Comparison of ENCODE assay signal across 13 cellular contexts in the genomic region with DNA sequence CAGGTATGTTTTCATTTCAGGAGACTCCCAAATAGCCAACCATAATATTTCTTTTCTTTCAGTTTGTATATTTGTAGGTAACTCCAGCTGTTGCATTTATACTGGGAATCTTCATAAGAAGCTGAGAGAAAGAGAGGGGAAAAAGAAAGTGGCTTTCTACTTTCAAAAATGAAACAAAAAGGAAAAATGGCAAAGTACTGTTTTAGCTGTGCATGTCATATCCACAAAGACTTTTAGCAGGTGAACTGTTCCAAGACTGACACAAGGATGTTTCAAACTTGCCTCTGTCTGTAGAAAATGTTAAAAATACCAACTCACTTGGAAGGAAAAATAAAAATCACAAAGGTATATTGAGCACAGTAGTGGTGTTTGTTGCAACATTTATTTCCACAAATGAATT. TPM values are rescaled to one million over a fixed set of nuclear protein-coding genes. Genes with fewer than 3 reads are reported as not detected.
DNase-seq lines count a peak whose midpoint lies in the region; ATAC-seq and TF ChIP-seq lines count a peak whose summit lies in the region.
"Had no signal": no experiment of that assay in that cellular context is flagged by ENCODE, and none has a peak within 500 bp of the region (broad histone marks: within the 10 kb centered on the region; RNA-seq: fewer than 3 reads in every experiment).

No MANE protein-coding gene starts in this region.

- H3K9ac ChIP-seq in OCI-LY1 (ENCODE audit: low read length) = no peak overlapping the region

- H4K20me1 ChIP-seq in OCI-LY1 (ENCODE audit: insufficient read depth, low read length) = no peaks in the 10 kb centered on the region

- TF ChIP-seq CTCF in OCI-LY1 (IDR thresholded peaks at IDR 0.05; ENCODE audit: low read length) (no peak), prostate gland (IDR thresholded peaks at IDR 0.05) (no peak), glutamatergic neuron (IDR thresholded peaks at IDR 0.05; ENCODE audit: partially characterized antibody, unreplicated experiment) (no peak)

- H3K4me3 ChIP-seq in OCI-LY1 (ENCODE audit: low read depth, low read length, poor library complexity, severe bottlenecking) (no peak overlapping the region), prostate gland (no peak overlapping the region)
- H3K4me3 ChIP-seq: body of pancreas, sigmoid colon had no signal

- H2AFZ ChIP-seq in OCI-LY1 (ENCODE audit: low read length) = no peak overlapping the region

- H3K27me3 Mint-ChIP-seq in activated naive CD4-positive, alpha-beta T cell treated with anti-CD3 and anti-CD28 coated beads, Interleukin-2, amount 50 U/mL, for 24 hours = no peaks in the 10 kb centered on the region
- no peaks in the 10 kb centered on the region for H3K27me3 Mint-ChIP-seq in activated naive CD8-positive, alpha-beta T cell treated with anti-CD3 and anti-CD28 coated beads, Interleukin-2, amount 10 ng/mL, durations not matched to agents 7 days and 5 days
- H3K27me3 Mint-ChIP-seq in stimulated activated memory B cell treated with anti-CD40 and anti-IgM and Interleukin-4, amounts not matched to agents 10 μg/mL and 1 μg/mL and 100 μg/mL, for 72 hours = no peaks in the 10 kb centered on the region
- H3K27me3 Mint-ChIP-seq in glutamatergic neuron (ENCODE audit: unreplicated experiment) = no peaks in the 10 kb centered on the region

- H3K4me2 ChIP-seq in OCI-LY1 (ENCODE audit: low read length) = no peak overlapping the region

- H3K79me2 ChIP-seq in OCI-LY1 (ENCODE audit: insufficient read depth, low read length) = 0 out of 2 replicates have a peak, but pooled peaks cover 4% of the 10 kb centered on the region

- no peaks in the 10 kb centered on the region for H3K9me2 ChIP-seq in OCI-LY1 (ENCODE audit: low read depth, low read length)

- no peaks in the 10 kb centered on the region for H3K9me3 Mint-ChIP-seq in activated naive CD4-positive, alpha-beta T cell treated with anti-CD3 and anti-CD28 coated beads, Interleukin-2, amount 50 U/mL, for 24 hours
- H3K9me3 Mint-ChIP-seq in activated naive CD8-positive, alpha-beta T cell treated with anti-CD3 and anti-CD28 coated beads, Interleukin-2, amount 10 ng/mL, durations not matched to agents 7 days and 5 days = no peaks in the 10 kb centered on the region
- H3K9me3 Mint-ChIP-seq in stimulated activated memory B cell treated with anti-CD40 and anti-IgM and Interleukin-4, amounts not matched to agents 10 μg/mL and 1 μg/mL and 100 μg/mL, for 72 hours = no peaks in the 10 kb centered on the region
- H3K9me3 Mint-ChIP-seq in glutamatergic neuron (ENCODE audit: unreplicated experiment) = no peaks in the 10 kb centered on the region

- H3K4me1 ChIP-seq in OCI-LY1 (ENCODE audit: insufficient read depth, low read length, severe bottlenecking) (peaks cover 54% of the 10 kb centered on the region), prostate gland (replicated peaks) (no peaks in the 10 kb centered on the region)

- peaks cover 33% of the 10 kb centered on the region; the same call in 1 of the 2 replicates for H3K36me3 ChIP-seq in OCI-LY1 (ENCODE audit: insufficient read depth, low read length)
- no peaks in the 10 kb centered on the region for H3K36me3 ChIP-seq in prostate gland
- H3K36me3 ChIP-seq: sigmoid colon had no signal

- peak overlapping the region; percentile 74 for H3K27ac Mint-ChIP-seq in activated naive CD4-positive, alpha-beta T cell treated with anti-CD3 and anti-CD28 coated beads, Interleukin-2, amount 50 U/mL, for 24 hours
- H3K27ac Mint-ChIP-seq in activated naive CD8-positive, alpha-beta T cell treated with anti-CD3 and anti-CD28 coated beads, Interleukin-2, amount 10 ng/mL, durations not matched to agents 7 days and 5 days = peak overlapping the region; percentile 78
- H3K27ac Mint-ChIP-seq in stimulated activated memory B cell treated with anti-CD40 and anti-IgM and Interleukin-4, amounts not matched to agents 10 μg/mL and 1 μg/mL and 100 μg/mL, for 72 hours = peak overlapping the region; percentile 46
- H3K27ac Mint-ChIP-seq in glutamatergic neuron (ENCODE audit: unreplicated experiment) = no peak overlapping the region

- H3K27ac ChIP-seq in OCI-LY1 (ENCODE audit: low read depth, low read length, poor library complexity, severe bottlenecking) (peak overlapping the region; percentile 54), prostate gland (no peak overlapping the region)
- H3K27ac ChIP-seq: body of pancreas, epithelial cell of prostate, sigmoid colon had no signal

- POLR2A ChIA-PET in activated naive CD8-positive, alpha-beta T cell treated with anti-CD3 and anti-CD28 coated beads, Interleukin-2, amount 10 ng/mL, durations not matched to agents 7 days and 5 days (lab: Charles Lee) = interaction anchor here (0.6 to 1.6 kb wide), 2 partner anchors 42 to 920 kb away, joined by 3 to 8 read pairs; a partner anchor contains a TSS

- peak; percentile 63 for ATAC-seq in activated naive CD8-positive, alpha-beta T cell treated with anti-CD3 and anti-CD28 coated beads, Interleukin-2, amount 10 ng/mL, durations not matched to agents 7 days and 5 days (ENCODE audit: low read depth)
- ATAC-seq in stimulated activated memory B cell treated with anti-CD40 and anti-IgM and Interleukin-4, amounts not matched to agents 10 μg/mL and 1 μg/mL and 100 μg/mL, for 72 hours = no peak
- ATAC-seq: body of pancreas had no signal

- H3K4me1 Mint-ChIP-seq in activated naive CD4-positive, alpha-beta T cell treated with anti-CD3 and anti-CD28 coated beads, Interleukin-2, amount 50 U/mL, for 24 hours = peaks cover 42% of the 10 kb centered on the region
- H3K4me1 Mint-ChIP-seq in activated naive CD8-positive, alpha-beta T cell treated with anti-CD3 and anti-CD28 coated beads, Interleukin-2, amount 10 ng/mL, durations not matched to agents 7 days and 5 days = peaks cover 15% of the 10 kb centered on the region
- peaks cover 36% of the 10 kb centered on the region for H3K4me1 Mint-ChIP-seq in stimulated activated memory B cell treated with anti-CD40 and anti-IgM and Interleukin-4, amounts not matched to agents 10 μg/mL and 1 μg/mL and 100 μg/mL, for 72 hours
- peaks cover 22% of the 10 kb centered on the region for H3K4me1 Mint-ChIP-seq in glutamatergic neuron (ENCODE audit: low read depth, unreplicated experiment)

- H3K27me3 ChIP-seq in OCI-LY1 (ENCODE audit: insufficient read depth, low read length) = no peaks in the 10 kb centered on the region
- H3K27me3 ChIP-seq in prostate gland (replicated peaks; ENCODE audit: insufficient read depth) = no peaks in the 10 kb centered on the region
- H3K27me3 ChIP-seq: body of pancreas, sigmoid colon had no signal

- H3F3A ChIP-seq in OCI-LY1 (ENCODE audit: insufficient read depth, low read length) = no peaks in the 10 kb centered on the region

- no peak for TF ChIP-seq POLR2A in prostate gland (IDR thresholded peaks at IDR 0.05)

- intact Hi-C loops in prostate gland (cut with DNase I) = no loop called here

- no peak for DNase-seq in activated naive CD4-positive, alpha-beta T cell (lab: John Stamatoyannopoulos, UW)
- no peak for DNase-seq in activated naive CD8-positive, alpha-beta T cell treated with anti-CD3 and anti-CD28 coated beads, Interleukin-2, amount 10 ng/mL, durations not matched to agents 7 days and 5 days
- no peak for DNase-seq in prostate gland (ENCODE audit: low spot score)
- no peak for DNase-seq in glutamatergic neuron
- no peak for DNase-seq in stimulated activated CD4-positive, alpha-beta T cell treated with anti-CD3 and anti-CD28 coated beads, Interleukin-2, amount 100 ng/mL, for 48 hours
- DNase-seq: body of pancreas, NCI-H1930, SHP77 treated with DMSO at 0.1 percent for 48 hours, sigmoid colon had no signal

- peaks cover 4% of the 10 kb centered on the region for H3K36me3 Mint-ChIP-seq in activated naive CD4-positive, alpha-beta T cell treated with anti-CD3 and anti-CD28 coated beads, Interleukin-2, amount 50 U/mL, for 24 hours
- H3K36me3 Mint-ChIP-seq in activated naive CD8-positive, alpha-beta T cell treated with anti-CD3 and anti-CD28 coated beads, Interleukin-2, amount 10 ng/mL, durations not matched to agents 7 days and 5 days = peaks cover 4% of the 10 kb centered on the region
- H3K36me3 Mint-ChIP-seq in stimulated activated memory B cell treated with anti-CD40 and anti-IgM and Interleukin-4, amounts not matched to agents 10 μg/mL and 1 μg/mL and 100 μg/mL, for 72 hours = peaks cover 11% of the 10 kb centered on the region
- H3K36me3 Mint-ChIP-seq in glutamatergic neuron (ENCODE audit: unreplicated experiment) = no peaks in the 10 kb centered on the region

- no peaks in the 10 kb centered on the region for H3K9me3 ChIP-seq in OCI-LY1 (ENCODE audit: low read length)
- no peaks in the 10 kb centered on the region for H3K9me3 ChIP-seq in prostate gland
- H3K9me3 ChIP-seq: body of pancreas, sigmoid colon had no signal

- peak overlapping the region; percentile 66 for H3K4me3 Mint-ChIP-seq in activated naive CD4-positive, alpha-beta T cell treated with anti-CD3 and anti-CD28 coated beads, Interleukin-2, amount 50 U/mL, for 24 hours
- peak overlapping the region; percentile 80 for H3K4me3 Mint-ChIP-seq in activated naive CD8-positive, alpha-beta T cell treated with anti-CD3 and anti-CD28 coated beads, Interleukin-2, amount 10 ng/mL, durations not matched to agents 7 days and 5 days
- H3K4me3 Mint-ChIP-seq in stimulated activated memory B cell treated with anti-CD40 and anti-IgM and Interleukin-4, amounts not matched to agents 10 μg/mL and 1 μg/mL and 100 μg/mL, for 72 hours = no peak overlapping the region
- no peak overlapping the region for H3K4me3 Mint-ChIP-seq in glutamatergic neuron (ENCODE audit: unreplicated experiment)

RNA-seq across cellular contexts. Expression of a gene that starts 41.9 kb away (rescaled TPM):
- total RNA-seq in activated naive CD8-positive, alpha-beta T cell treated with anti-CD3 and anti-CD28 coated beads, Interleukin-2, amount 10 ng/mL, durations not matched to agents 7 days and 5 days = 100 to 1,000 TPM; 147 to 177 TPM
- total RNA-seq in prostate gland = 100 to 1,000 TPM; 151 to 199 TPM
- total RNA-seq in glutamatergic neuron (ENCODE audit: unreplicated experiment) = 88.7 TPM

Comparison
In these comparisons a context has a peak if more than half of its experiments do, and no peak if none do; other contexts are left out.
1. H3K4me3 Mint-ChIP-seq: peak in activated naive CD4-positive, alpha-beta T cell treated with anti-CD3 and anti-CD28 coated beads, Interleukin-2, amount 50 U/mL, for 24 hours (single experiment) and activated naive CD8-positive, alpha-beta T cell treated with anti-CD3 and anti-CD28 coated beads, Interleukin-2, amount 10 ng/mL, durations not matched to agents 7 days and 5 days (single experiment); none in stimulated activated memory B cell treated with anti-CD40 and anti-IgM and Interleukin-4, amounts not matched to agents 10 μg/mL and 1 μg/mL and 100 μg/mL, for 72 hours (single experiment) and glutamatergic neuron (single experiment).